9 cellular contexts compared by ENCODE assay signal in genomic region chr1:153355445-153356071, GRCh38. TPM values are rescaled to one million over a fixed set of nuclear protein-coding genes. Genes with fewer than 3 reads are reported as not detected.
DNase-seq lines count a peak whose midpoint lies in the region; ATAC-seq, FAIRE-seq and TF ChIP-seq lines count a peak whose summit lies in the region.
"Had no signal": no experiment of that assay in that cellular context is flagged by ENCODE, and none has a peak within 500 bp of the region (broad histone marks: within the 10 kb centered on the region; RNA-seq: fewer than 3 reads in every experiment).

No MANE protein-coding gene starts in this region.

- H2AFZ ChIP-seq in Loucy (ENCODE audit: low read length), result no peak overlapping the region
- H2AFZ ChIP-seq in K562 (ENCODE audit: low read depth, low read length), result no peak overlapping the region

- DNase-seq in NCI-H524 (lab: John Stamatoyannopoulos, UW) (peak; percentile 48 to 82), NCI-H524 treated with DMSO at 0.1 percent for 48 hours (lab: John Stamatoyannopoulos, UW) (no peak), RPMI8226 (peak; percentile 79), K562 (ENCODE audit: extremely low read depth in 1 of 4, low spot score in 3 of 4) (peak; percentile 57 to 71 (median 65)), kidney (no peak), suprapubic skin (ENCODE audit: low spot score in 2 of 2) (peak in 1 of 2 donors; percentile 73)

- peak; percentile 62 to 83; a peak in 3 of 4 replicates for TF ChIP-seq RAD21 in K562 (CRISPR knock-in tag; conservative IDR thresholded peaks at IDR 0.05 in 1 of 2, IDR thresholded peaks at IDR 0.05 in 1 of 2)

- 7% methylated on average over 9 of the region's 10 CpGs for WGBS in K562 (ENCODE audit: insufficient coverage, low coverage, missing lambda C conversion rate)
- WGBS in suprapubic skin, result 33% methylated on average over 8 of the region's 10 CpGs

- no peak overlapping the region for H3K4me3 ChIP-seq in Loucy (ENCODE audit: low read length, poor library complexity, severe bottlenecking)
- H3K4me3 ChIP-seq in K562, result no peak overlapping the region
- no peak overlapping the region for H3K4me3 ChIP-seq in kidney (ENCODE audit: low read length in 2 of 2)
- H3K4me3 ChIP-seq in suprapubic skin, result no peak overlapping the region

- in situ Hi-C loops in K562 (cut with MboI), result loop anchor here (10.0 kb wide), 1 partner anchor 399 kb away; no protein-coding TSS in a partner anchor

- H3K27me3 ChIP-seq in Loucy (ENCODE audit: insufficient read depth, low read length, poor library complexity, severe bottlenecking), result no peaks in the 10 kb centered on the region
- peaks cover 4 to 38% of the 10 kb centered on the region in 2 experiments; a peak in 4 of 5 replicates for H3K27me3 ChIP-seq in K562 (ENCODE audit: control insufficient read depth in 2 of 2, insufficient read depth in 2 of 2, low read length in 2 of 2)
- peaks cover 3% of the 10 kb centered on the region for H3K27me3 ChIP-seq in suprapubic skin

- TF ChIP-seq EP300 in K562 (IDR thresholded peaks at IDR 0.05; ENCODE audit: low read length) (no peak), suprapubic skin (IDR thresholded peaks at IDR 0.05) (no peak)

- H3K9ac ChIP-seq in Loucy (ENCODE audit: low read depth, low read length, poor library complexity, severe bottlenecking), result no peak overlapping the region
- H3K9ac ChIP-seq in K562 (ENCODE audit: insufficient read depth in 1 of 2, low read depth in 2 of 2, low read length in 2 of 2), result no peak overlapping the region
- no peak overlapping the region for H3K9ac ChIP-seq in kidney (ENCODE audit: low read length in 2 of 2)

- POLR2A ChIA-PET in K562 (lab: Yijun Ruan, JAX), result interaction anchor here (0.6 kb wide), 1 partner anchor 272 kb away, joined by 3 read pairs; the partner anchor contains the start of gene S100A13

- peak; percentile 94 for ATAC-seq in K562
- ATAC-seq in GM18517 (IDR thresholded peaks at IDR 0.05; ENCODE audit: unreplicated experiment), result no peak
- ATAC-seq: CD8-positive, alpha-beta T cell had no signal

- H3F3A ChIP-seq in Loucy (ENCODE audit: low read depth), result no peaks in the 10 kb centered on the region

- CTCF ChIA-PET in K562 (lab: Yijun Ruan, JAX; ENCODE audit: low intra/inter-chr PET ratio), result interaction anchor here (0.6 to 2.0 kb wide), 6 partner anchors 44 to 1141 kb away, joined by 3 to 13 read pairs (median 3); partner anchors contain the start of gene RAB13

- TF ChIP-seq POLR2A in K562 (conservative IDR thresholded peaks at IDR 0.05), result no peak
- TF ChIP-seq POLR2A in suprapubic skin (IDR thresholded peaks at IDR 0.05), result no peak

- no TSS peak for BruUV-seq in K562 (replicated peaks; lab: Mats Ljungman, UMichigan)

- FAIRE-seq in K562 (lab: Jason Lieb, UNC) (peak; percentile 90), kidney (lab: Jason Lieb, UNC) (no peak)

- no peaks in the 10 kb centered on the region for H4K20me1 ChIP-seq in Loucy (ENCODE audit: insufficient read depth, low read length, poor library complexity, severe bottlenecking)
- peaks cover 3% of the 10 kb centered on the region; the same call in 1 of the 2 replicates for H4K20me1 ChIP-seq in K562 (replicated peaks; ENCODE audit: control insufficient read depth, insufficient read depth, low read length)

- H3K4me2 ChIP-seq in Loucy (ENCODE audit: low read depth, low read length, poor library complexity, severe bottlenecking), result no peak overlapping the region
- no peak overlapping the region for H3K4me2 ChIP-seq in K562 (ENCODE audit: insufficient read depth, low read length)

- no peaks in the 10 kb centered on the region for H3K4me1 ChIP-seq in Loucy (ENCODE audit: insufficient read depth, low read length, poor library complexity, severe bottlenecking)
- peaks cover 0 to 2% of the 10 kb centered on the region in 2 experiments; a peak in 1 of 5 replicates for H3K4me1 ChIP-seq in K562 (replicated peaks in 1 of 2; ENCODE audit: control insufficient read depth in 2 of 2, insufficient read depth in 2 of 2, low read length in 2 of 2)
- no peaks in the 10 kb centered on the region for H3K4me1 ChIP-seq in kidney (ENCODE audit: control insufficient read depth in 1 of 2, insufficient read depth in 1 of 2, low read depth in 1 of 2, low read length in 2 of 2)
- H3K4me1 ChIP-seq in suprapubic skin, result peaks cover 18% of the 10 kb centered on the region

- H3K27ac ChIP-seq in K562 (ENCODE audit: extremely low read depth, low read depth, low read length) (no peak overlapping the region), kidney (ENCODE audit: low read depth in 2 of 2, low read length in 2 of 2) (no peak overlapping the region), suprapubic skin (no peak overlapping the region)

- no peaks in the 10 kb centered on the region for H3K79me2 ChIP-seq in Loucy (ENCODE audit: insufficient read depth, low read length)
- H3K79me2 ChIP-seq in K562 (ENCODE audit: control insufficient read depth, insufficient read depth, low read length), result no peaks in the 10 kb centered on the region

- TF ChIP-seq CTCF in Loucy (conservative IDR thresholded peaks at IDR 0.05; ENCODE audit: low read length) (peak; percentile 79), K562 (IDR thresholded peaks at IDR 0.05 in 2 of 3, conservative IDR thresholded peaks at IDR 0.05 in 1 of 3; ENCODE audit: insufficient read depth in 2 of 3, low read depth in 1 of 3, low read length in 3 of 3) (peak; percentile 79 to 86 (median 85)), kidney (IDR thresholded peaks at IDR 0.05; ENCODE audit: borderline replicate concordance, extremely low read depth, insufficient read depth) (peak; percentile 15), suprapubic skin (IDR thresholded peaks at IDR 0.05) (peak; percentile 34 to 62)

- H3K36me3 ChIP-seq in Loucy (ENCODE audit: insufficient read depth, low read length) (no peaks in the 10 kb centered on the region), K562 (ENCODE audit: control insufficient read depth, insufficient read depth, low read length) (no peaks in the 10 kb centered on the region), kidney (ENCODE audit: control insufficient read depth in 1 of 2, insufficient read depth in 2 of 2, low read length in 2 of 2) (no peaks in the 10 kb centered on the region), suprapubic skin (no peaks in the 10 kb centered on the region)

- H3K9me1 ChIP-seq in K562 (ENCODE audit: control insufficient read depth, insufficient read depth, low read length), result no peaks in the 10 kb centered on the region

- no peaks in the 10 kb centered on the region for H3K9me2 ChIP-seq in Loucy (replicated peaks; ENCODE audit: low read depth, low read length)

- H3K9me3 ChIP-seq in Loucy (ENCODE audit: insufficient read depth, low read depth, low read length) (no peaks in the 10 kb centered on the region), K562 (replicated peaks; ENCODE audit: control insufficient read depth, insufficient read depth, low read depth, low read length) (no peaks in the 10 kb centered on the region), kidney (ENCODE audit: control insufficient read depth in 1 of 2, low read length in 2 of 2) (no peaks in the 10 kb centered on the region), suprapubic skin (no peaks in the 10 kb centered on the region)

- intact Hi-C loops in K562 (cut with micrococcal nuclease) (loop anchor here (1.0 to 10.0 kb wide), 4 partner anchors 45 to 629 kb away; partner anchors contain the start of gene RAB13), kidney (cut with DNase I) (loop anchor here (10.0 kb wide), 1 partner anchor 139 kb away; no protein-coding TSS in a partner anchor)

RNA-seq across cellular contexts. Expression of gene S100A9, which starts 2.1 kb away (rescaled TPM):
- total RNA-seq in K562 (2011; cell fraction: chromatin; rRNA removed; ENCODE audit: low replicate concordance), result not detected in 2 replicates
- not detected in 2 replicates for total RNA-seq in K562 (2011; cell fraction: nucleolus; rRNA removed)
- not detected in 2 replicates for total RNA-seq in K562 (2011; cell fraction: nucleoplasm; rRNA removed)
- total RNA-seq in K562 (2014; rRNA removed) (not detected in 2 replicates), K562 (2014; rRNA removed; fragmentation: Illumina TruSeq; extraction: Trizol) (not detected in 2 replicates), K562 (2015; rRNA removed; fragmentation: Illumina TruSeq; extraction: Trizol) (not detected in 2 replicates), K562 (2021) (0.34 and 0.80 TPM in 2 replicates), kidney (271 TPM), suprapubic skin (10 to 100 TPM; 11.0 to 95.4 (median 51.1) TPM)
- polyA plus RNA-seq in K562 (2011; rRNA removed) (not detected in 2 replicates), K562 (2014; fragmentation: Illumina TruSeq; extraction: Trizol) (not detected in 2 replicates), K562 (2014; fragmentation: Nextera tagmentation; extraction: Ambion mirVana) (not detected), K562 (2014; rRNA removed) (not detected in 2 replicates), kidney (ENCODE audit: insufficient read depth, low read depth, low replicate concordance) (41.9 TPM)
- not detected in 2 replicates for polyA plus RNA-seq in K562 (2011; cell fraction: cytosol; rRNA removed)
- polyA plus RNA-seq in K562 (2011; cell fraction: nucleus; rRNA removed), result not detected in 2 replicates
- polyA plus RNA-seq in K562 (2012), result not detected in 2 replicates
- polyA minus RNA-seq in K562 (2011; rRNA and poly(A)+ RNA removed), result not detected in 2 replicates
- not detected in 2 replicates for polyA minus RNA-seq in K562 (2011; cell fraction: cytosol; rRNA and poly(A)+ RNA removed)
- polyA minus RNA-seq in K562 (2011; cell fraction: nucleus; rRNA and poly(A)+ RNA removed), result not detected in 2 replicates

RNA-seq across cellular contexts. Expression of gene PGLYRP4, which starts 6.9 kb away (rescaled TPM):
- total RNA-seq in K562 (2011; cell fraction: chromatin; rRNA removed; ENCODE audit: low replicate concordance), result 0.23 and 0.37 TPM in 2 replicates
- total RNA-seq in K562 (2011; cell fraction: nucleolus; rRNA removed), result not detected in 2 replicates
- not detected in 2 replicates for total RNA-seq in K562 (2011; cell fraction: nucleoplasm; rRNA removed)
- not detected in 2 replicates for total RNA-seq in K562 (2014; rRNA removed)
- not detected in 2 replicates for total RNA-seq in K562 (2014; rRNA removed; fragmentation: Illumina TruSeq; extraction: Trizol)
- not detected in 2 replicates for total RNA-seq in K562 (2015; rRNA removed; fragmentation: Illumina TruSeq; extraction: Trizol)
- 0.13 and 0.22 TPM in 2 replicates for total RNA-seq in K562 (2021)
- 0.06 and 0.08 TPM in 2 replicates for polyA plus RNA-seq in K562 (2011; rRNA removed)
- 0.12 and 0.16 TPM in 2 replicates for polyA plus RNA-seq in K562 (2011; cell fraction: cytosol; rRNA removed)
- polyA plus RNA-seq in K562 (2011; cell fraction: nucleus; rRNA removed), result 0.22 and 0.55 TPM in 2 replicates
- polyA plus RNA-seq in K562 (2012), result 0.04 and 0.65 TPM in 2 replicates
- 0.07 TPM in 1 of 2 replicates, not detected in the other for polyA plus RNA-seq in K562 (2014; fragmentation: Illumina TruSeq; extraction: Trizol)
- under 1 TPM in 1 of 2 experiments, not detected in 1; 0.11 TPM for polyA plus RNA-seq in K562 (2014; fragmentation: Nextera tagmentation; extraction: Ambion mirVana)
- not detected in 2 replicates for polyA plus RNA-seq in K562 (2014; rRNA removed)
- polyA minus RNA-seq in K562 (2011; rRNA and poly(A)+ RNA removed), result not detected in 2 replicates
- polyA minus RNA-seq in K562 (2011; cell fraction: cytosol; rRNA and poly(A)+ RNA removed), result not detected in 2 replicates
- 0.11 and 0.27 TPM in 2 replicates for polyA minus RNA-seq in K562 (2011; cell fraction: nucleus; rRNA and poly(A)+ RNA removed)
- total RNA-seq in kidney, result not detected
- not detected for polyA plus RNA-seq in kidney (ENCODE audit: insufficient read depth, low read depth, low replicate concordance)
- 10 to 100 TPM; 13.0 to 35.0 (median 21.2) TPM for total RNA-seq in suprapubic skin
- total RNA-seq: CD8-positive, alpha-beta T cell had no signal

RNA-seq across cellular contexts. Expression of gene S100A12, which starts 19.9 kb away (rescaled TPM):
- not detected in 2 replicates for total RNA-seq in K562 (2011; cell fraction: chromatin; rRNA removed; ENCODE audit: low replicate concordance)
- total RNA-seq in K562 (2011; cell fraction: nucleolus; rRNA removed), result not detected in 2 replicates
- total RNA-seq in K562 (2011; cell fraction: nucleoplasm; rRNA removed), result not detected in 2 replicates
- total RNA-seq in K562 (2014; rRNA removed), result not detected in 2 replicates
- not detected in 2 replicates for total RNA-seq in K562 (2014; rRNA removed; fragmentation: Illumina TruSeq; extraction: Trizol)
- total RNA-seq in K562 (2015; rRNA removed; fragmentation: Illumina TruSeq; extraction: Trizol), result not detected in 2 replicates
- not detected in 2 replicates for total RNA-seq in K562 (2021)
- not detected in 2 replicates for polyA plus RNA-seq in K562 (2011; rRNA removed)
- not detected in 2 replicates for polyA plus RNA-seq in K562 (2011; cell fraction: cytosol; rRNA removed)
- polyA plus RNA-seq in K562 (2011; cell fraction: nucleus; rRNA removed), result not detected in 2 replicates
- polyA plus RNA-seq in K562 (2012), result not detected in 2 replicates
- not detected in 2 replicates for polyA plus RNA-seq in K562 (2014; fragmentation: Illumina TruSeq; extraction: Trizol)
- not detected for polyA plus RNA-seq in K562 (2014; fragmentation: Nextera tagmentation; extraction: Ambion mirVana)
- not detected in 2 replicates for polyA plus RNA-seq in K562 (2014; rRNA removed)
- polyA minus RNA-seq in K562 (2011; rRNA and poly(A)+ RNA removed), result not detected in 2 replicates
- polyA minus RNA-seq in K562 (2011; cell fraction: cytosol; rRNA and poly(A)+ RNA removed), result not detected in 2 replicates
- polyA minus RNA-seq in K562 (2011; cell fraction: nucleus; rRNA and poly(A)+ RNA removed), result not detected in 2 replicates
- 1.3 TPM for total RNA-seq in kidney
- 2.7 TPM for polyA plus RNA-seq in kidney (ENCODE audit: insufficient read depth, low read depth, low replicate concordance)
- not detected for total RNA-seq in suprapubic skin
- total RNA-seq: CD8-positive, alpha-beta T cell had no signal

RNA-seq across cellular contexts. Expression of gene S100A8, which starts 35.3 kb away (rescaled TPM):
- total RNA-seq in K562 (2011; cell fraction: chromatin; rRNA removed; ENCODE audit: low replicate concordance), result not detected in 2 replicates
- not detected in 2 replicates for total RNA-seq in K562 (2011; cell fraction: nucleolus; rRNA removed)
- total RNA-seq in K562 (2011; cell fraction: nucleoplasm; rRNA removed), result not detected in 2 replicates
- not detected in 2 replicates for total RNA-seq in K562 (2014; rRNA removed)
- not detected in 2 replicates for total RNA-seq in K562 (2014; rRNA removed; fragmentation: Illumina TruSeq; extraction: Trizol)
- not detected in 2 replicates for total RNA-seq in K562 (2015; rRNA removed; fragmentation: Illumina TruSeq; extraction: Trizol)
- total RNA-seq in K562 (2021), result 0.42 and 0.60 TPM in 2 replicates
- not detected in 2 replicates for polyA plus RNA-seq in K562 (2011; rRNA removed)
- polyA plus RNA-seq in K562 (2011; cell fraction: cytosol; rRNA removed), result not detected in 2 replicates
- not detected in 2 replicates for polyA plus RNA-seq in K562 (2011; cell fraction: nucleus; rRNA removed)
- polyA plus RNA-seq in K562 (2012), result not detected in 2 replicates
- polyA plus RNA-seq in K562 (2014; fragmentation: Illumina TruSeq; extraction: Trizol), result not detected in 2 replicates
- under 1 TPM in 1 of 2 experiments, not detected in 1; 0.15 TPM for polyA plus RNA-seq in K562 (2014; fragmentation: Nextera tagmentation; extraction: Ambion mirVana)
- polyA plus RNA-seq in K562 (2014; rRNA removed), result not detected in 2 replicates
- not detected in 2 replicates for polyA minus RNA-seq in K562 (2011; rRNA and poly(A)+ RNA removed)
- not detected in 2 replicates for polyA minus RNA-seq in K562 (2011; cell fraction: cytosol; rRNA and poly(A)+ RNA removed)
- polyA minus RNA-seq in K562 (2011; cell fraction: nucleus; rRNA and poly(A)+ RNA removed), result not detected in 2 replicates
- 60.9 TPM for total RNA-seq in kidney
- polyA plus RNA-seq in kidney (ENCODE audit: insufficient read depth, low read depth, low replicate concordance), result 17.5 TPM
- 10 to 100 TPM in 3 of 4 donors, 1 to 10 TPM in 1; 5.7 to 38.4 (median 19.5) TPM for total RNA-seq in suprapubic skin

RNA-seq across cellular contexts. Expression of gene PGLYRP3, which starts 42.8 kb away (rescaled TPM):
- not detected in 2 replicates for total RNA-seq in K562 (2011; cell fraction: chromatin; rRNA removed; ENCODE audit: low replicate concordance)
- not detected in 2 replicates for total RNA-seq in K562 (2011; cell fraction: nucleolus; rRNA removed)
- not detected in 2 replicates for total RNA-seq in K562 (2011; cell fraction: nucleoplasm; rRNA removed)
- not detected in 2 replicates for total RNA-seq in K562 (2014; rRNA removed)
- total RNA-seq in K562 (2014; rRNA removed; fragmentation: Illumina TruSeq; extraction: Trizol), result not detected in 2 replicates
- total RNA-seq in K562 (2015; rRNA removed; fragmentation: Illumina TruSeq; extraction: Trizol), result not detected in 2 replicates
- not detected in 2 replicates for total RNA-seq in K562 (2021)
- polyA plus RNA-seq in K562 (2011; rRNA removed), result not detected in 2 replicates
- polyA plus RNA-seq in K562 (2011; cell fraction: cytosol; rRNA removed), result not detected in 2 replicates
- not detected in 2 replicates for polyA plus RNA-seq in K562 (2011; cell fraction: nucleus; rRNA removed)
- polyA plus RNA-seq in K562 (2012), result 0.11 TPM in 1 of 2 replicates, not detected in the other
- not detected in 2 replicates for polyA plus RNA-seq in K562 (2014; fragmentation: Illumina TruSeq; extraction: Trizol)
- not detected for polyA plus RNA-seq in K562 (2014; fragmentation: Nextera tagmentation; extraction: Ambion mirVana)
- polyA plus RNA-seq in K562 (2014; rRNA removed), result not detected in 2 replicates
- not detected in 2 replicates for polyA minus RNA-seq in K562 (2011; rRNA and poly(A)+ RNA removed)
- not detected in 2 replicates for polyA minus RNA-seq in K562 (2011; cell fraction: cytosol; rRNA and poly(A)+ RNA removed)
- polyA minus RNA-seq in K562 (2011; cell fraction: nucleus; rRNA and poly(A)+ RNA removed), result not detected in 2 replicates
- total RNA-seq in kidney, result not detected
- not detected for polyA plus RNA-seq in kidney (ENCODE audit: insufficient read depth, low read depth, low replicate concordance)
- total RNA-seq in suprapubic skin, result 10 to 100 TPM; 34.2 to 72.1 (median 55.3) TPM
- total RNA-seq: CD8-positive, alpha-beta T cell had no signal

Comparison
In these comparisons a context has a peak if more than half of its experiments do, and no peak if none do; other contexts are left out.
1. DNase-seq: peak in NCI-H524 (2 of 2), RPMI8226 (single experiment) and K562 (4 of 4); none in NCI-H524 treated with DMSO at 0.1 percent for 48 hours (single experiment) and kidney (single experiment).
2. CTCF ChIP-seq: peak in every context shown above with its lines; median percentile 85 in K562; 79 in Loucy; 48 in suprapubic skin; 15 in kidney.
3. RNA of gene S100A9, which starts 2.1 kb away (total RNA-seq): 271 TPM in kidney (single experiment) and 11.0 to 95.4 TPM in suprapubic skin; 0.34 to 0.80 TPM in K562; every median in the first group is over 4 times any median in the second.
4. RNA of gene PGLYRP4, which starts 6.9 kb away (total RNA-seq): 13.0 to 35.0 TPM in suprapubic skin; 0.13 to 0.37 TPM in K562 and not detected in kidney (single experiment); every median in the first group is over 10 times any median in the second.